ENCODE assay signal across 16 cellular contexts in genomic region chr21:43294194-43294902, GRCh38.
DNase-seq lines count a peak whose midpoint lies in the region; TF ChIP-seq lines count a peak whose summit lies in the region.
"Had no signal": no experiment of that assay in that cellular context is flagged by ENCODE, and none has a peak within 500 bp of the region (broad histone marks: within the 10 kb centered on the region; RNA-seq: fewer than 3 reads in every experiment).

No MANE protein-coding gene starts in this region.

- intact Hi-C loops in posterior vena cava (cut with DNase I) = no loop called here

- H3K36me3 ChIP-seq in BE2C (no peaks in the 10 kb centered on the region), cardiac muscle cell (no peaks in the 10 kb centered on the region), tibial nerve (no peaks in the 10 kb centered on the region)

- H3K4me1 ChIP-seq in BE2C = peaks cover 4% of the 10 kb centered on the region; the same call in 1 of the 2 replicates
- peaks cover 11% of the 10 kb centered on the region for H3K4me1 ChIP-seq in cardiac muscle cell (ENCODE audit: low read depth)
- no peaks in the 10 kb centered on the region for H3K4me1 ChIP-seq in tibial nerve

- H3K4me1 Mint-ChIP-seq in IgD-negative memory B cell = peaks cover 18 to 23% (median 23%) of the 10 kb centered on the region in 3 donors
- H3K4me1 Mint-ChIP-seq: CD14-positive monocyte had no signal

- peak overlapping the region in 2 of 3 donors; percentile 10 to 39 for H3K27ac Mint-ChIP-seq in IgD-negative memory B cell
- H3K27ac Mint-ChIP-seq: CD14-positive monocyte, H9 had no signal

- TF ChIP-seq CTCF in BE2C (IDR thresholded peaks at IDR 0.05; ENCODE audit: low read depth, low read length) = no peak
- TF ChIP-seq CTCF in cardiac muscle cell (IDR thresholded peaks at IDR 0.05; ENCODE audit: low read depth, low read length) = no peak
- no peak for TF ChIP-seq CTCF in tibial nerve (IDR thresholded peaks at IDR 0.05)

- H3K4me3 ChIP-seq in BE2C (ENCODE audit: low read depth, low read length) = no peak overlapping the region
- no peak overlapping the region for H3K4me3 ChIP-seq in cardiac muscle cell
- H3K4me3 ChIP-seq in tibial nerve = no peak overlapping the region
- H3K4me3 ChIP-seq: SK-N-MC had no signal

- TF ChIP-seq POLR2A in tibial nerve (IDR thresholded peaks at IDR 0.05) = no peak

- no peaks in the 10 kb centered on the region for H3K36me3 Mint-ChIP-seq in IgD-negative memory B cell
- H3K36me3 Mint-ChIP-seq: CD14-positive monocyte had no signal

- H3K27me3 ChIP-seq in BE2C (no peaks in the 10 kb centered on the region), cardiac muscle cell (no peaks in the 10 kb centered on the region), tibial nerve (no peaks in the 10 kb centered on the region)

- peaks cover 0 to 4% (median 3%) of the 10 kb centered on the region in 3 donors for H3K9me3 Mint-ChIP-seq in IgD-negative memory B cell
- H3K9me3 Mint-ChIP-seq: H9 had no signal

- H3K27me3 Mint-ChIP-seq in IgD-negative memory B cell = peaks cover 43% of the 10 kb centered on the region

- 82 to 84% methylated on average over 14 of the region's 14 CpGs for WGBS in tibial nerve, 2 donors

- no peaks in the 10 kb centered on the region for H3K9me3 ChIP-seq in BE2C
- no peaks in the 10 kb centered on the region for H3K9me3 ChIP-seq in cardiac muscle cell (ENCODE audit: low read depth)
- peaks cover 0 to 30% (median 0%) of the 10 kb centered on the region in 4 donors for H3K9me3 ChIP-seq in tibial nerve

- TF ChIP-seq EP300 in tibial nerve (IDR thresholded peaks at IDR 0.05) = no peak

- peak overlapping the region in 2 of 4 donors; percentile 15 to 20 for H3K4me3 Mint-ChIP-seq in IgD-negative memory B cell
- H3K4me3 Mint-ChIP-seq: CD14-positive monocyte, H9 had no signal

- DNase-seq in BE2C = peak; percentile 2
- DNase-seq in cardiac muscle cell (ENCODE audit: low read depth in 1 of 2, low spot score in 1 of 2) = peak in 1 of 2 donors; percentile 36
- DNase-seq in posterior vena cava (ENCODE audit: low spot score) = peak; percentile 35
- DNase-seq in activated gamma-delta T cell (lab: John Stamatoyannopoulos, UW) = no peak
- no peak for DNase-seq in tibial nerve (ENCODE audit: low spot score in 2 of 2)
- no peak for DNase-seq in occipital lobe (lab: John Stamatoyannopoulos, UW)
- DNase-seq: DMS 273 treated with DMSO at 0.1 percent for 48 hours, GDM1, H9, MM.1S, NCI-H146, NCI-H446 treated with DMSO at 0.1 percent for 48 hours had no signal

- peak overlapping the region; percentile 38 for H3K27ac ChIP-seq in cardiac muscle cell
- H3K27ac ChIP-seq in tibial nerve = no peak overlapping the region
- H3K27ac ChIP-seq: HL-60, SK-N-MC had no signal

Comparison
In these comparisons a context has a peak if more than half of its experiments do, and no peak if none do; other contexts are left out.
1. DNase-seq: peak in BE2C (single experiment) and posterior vena cava (single experiment); none in activated gamma-delta T cell (single experiment), tibial nerve (0 of 2) and occipital lobe (single experiment).